9 cellular contexts compared by ENCODE assay signal in the genomic region with DNA sequence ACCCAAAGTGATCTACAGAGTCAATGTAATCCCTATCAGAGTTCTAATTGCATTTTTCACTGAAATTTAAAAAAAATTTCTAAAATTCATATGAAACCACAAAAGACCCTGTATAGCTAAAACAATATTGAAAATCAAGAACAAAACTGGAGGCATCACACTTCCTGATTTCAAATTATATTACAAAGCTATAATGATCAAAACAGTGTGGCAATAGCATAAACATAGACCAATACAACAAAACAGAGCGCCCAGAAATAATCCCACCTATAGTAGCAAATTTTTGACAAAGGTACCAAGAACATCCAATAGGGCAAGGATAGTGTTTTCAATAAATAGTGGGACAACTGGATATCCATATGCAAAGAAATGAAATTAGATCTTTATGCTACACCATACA. TPM values are rescaled to one million over a fixed set of nuclear protein-coding genes. Genes with fewer than 3 reads are reported as not detected.
"Had no signal": no experiment of that assay in that cellular context is flagged by ENCODE, and none has a peak within 500 bp of the region (broad histone marks: within the 10 kb centered on the region; RNA-seq: fewer than 3 reads in every experiment).

No MANE protein-coding gene starts in this region.

- H3K4me3 ChIP-seq: GM23248, HAP-1 had no signal

- H3K4me3 Mint-ChIP-seq: HFFc6 had no signal

- H2AFZ ChIP-seq: GM23248 had no signal

- H3K4me2 ChIP-seq: KMS-11 had no signal

- FAIRE-seq: HTR-8/SVneo had no signal

- H3K27ac ChIP-seq: GM23248, KMS-11 had no signal

- H3K9ac ChIP-seq: GM23248, KMS-11 had no signal

- H3K4me1 ChIP-seq: HAP-1 had no signal

- H3K36me3 ChIP-seq: HAP-1 had no signal

- H3K27ac Mint-ChIP-seq: HFFc6 had no signal

- H3K9me3 ChIP-seq: HAP-1 had no signal

- DNase-seq: GM23248, GOT3, H7, HFFc6, IMR-90, KBM-7 had no signal

RNA-seq across cellular contexts. Expression of gene PRKG2, which starts 59.4 kb away (rescaled TPM):
- total RNA-seq: HFFc6 had no signal
